ENCODE assay signal across 21 cellular contexts in the genomic region with DNA sequence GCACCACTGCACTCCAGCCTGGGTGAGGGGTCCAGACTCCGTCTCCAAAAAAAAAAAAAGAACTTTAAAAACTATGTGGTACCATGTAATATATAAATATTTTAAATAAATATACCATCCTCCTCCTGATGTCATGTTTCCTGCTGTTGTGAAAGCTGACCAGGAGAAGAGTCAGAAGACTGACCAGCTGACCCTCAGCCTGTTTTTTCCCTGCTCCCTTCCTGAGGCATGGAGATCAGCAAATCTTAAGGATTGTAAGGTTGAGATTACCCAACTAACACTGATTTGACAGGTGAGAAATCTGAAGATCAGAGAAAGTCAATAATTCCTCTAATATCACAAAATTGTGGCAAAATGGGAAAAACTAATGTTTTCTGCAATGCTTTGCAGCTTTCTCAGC.
"Had no signal": no experiment of that assay in that cellular context is flagged by ENCODE, and none has a peak within 500 bp of the region (broad histone marks: within the 10 kb centered on the region; RNA-seq: fewer than 3 reads in every experiment).

No MANE protein-coding gene starts in this region.

- H3K27ac Mint-ChIP-seq: activated CD8-positive, alpha-beta T cell treated with anti-CD3 and anti-CD28 coated beads, Interleukin-2, amount 10 ng/mL, durations not matched to agents 7 days and 5 days had no signal

- H3K4me3 Mint-ChIP-seq: activated CD8-positive, alpha-beta T cell treated with anti-CD3 and anti-CD28 coated beads, Interleukin-2, amount 10 ng/mL, durations not matched to agents 7 days and 5 days; activated naive CD4-positive, alpha-beta T cell treated with anti-CD3 and anti-CD28 coated beads, Interleukin-2, amount 50 U/mL, for 24 hours; WTC11 had no signal

- ATAC-seq: activated CD8-positive, alpha-beta T cell treated with anti-CD3 and anti-CD28 coated beads, Interleukin-2, amount 10 ng/mL, durations not matched to agents 7 days and 5 days; T-helper 17 cell; WTC11 had no signal

- H3K4me3 ChIP-seq: breast epithelium had no signal

- DNase-seq: activated CD4-positive, alpha-beta T cell treated with anti-CD3 and anti-CD28 coated beads for 48 hours; activated CD4-positive, alpha-beta T cell treated with anti-CD3 and anti-CD28 coated beads, Interleukin-2, amount 50 U/mL, for 4 hours; activated CD4-positive, CD25-positive, alpha-beta regulatory T cell treated with anti-CD3 and anti-CD28 coated beads, Interleukin-2, amount 50 U/mL, for 72 hours; activated CD8-positive, alpha-beta memory T cell treated with anti-CD3 and anti-CD28 coated beads, Interleukin-2, amount 50 U/mL, for 48 hours; activated CD8-positive, alpha-beta T cell treated with anti-CD3 and anti-CD28 coated beads, Interleukin-2, amount 10 ng/mL, durations not matched to agents 7 days and 5 days; activated T-cell treated with anti-CD3 and anti-CD28 coated beads, Interleukin-2, amount 50 U/mL, for 1 hour; aorta; caudate nucleus; Karpas-422; NCI-H1930; NCI-H2171; NCI-H2227 treated with DMSO at 0.1 percent for 48 hours; NCI-H446 treated with DMSO at 0.1 percent for 48 hours; NCI-H526; NCI-H774; SIG-M5; T-helper 17 cell; T-helper 9 cell had no signal

- H3K9me3 Mint-ChIP-seq: activated naive CD4-positive, alpha-beta T cell treated with anti-CD3 and anti-CD28 coated beads, Interleukin-2, amount 50 U/mL, for 24 hours; WTC11 had no signal
